Comparison of ENCODE assay signal across 21 cellular contexts in the genomic region with DNA sequence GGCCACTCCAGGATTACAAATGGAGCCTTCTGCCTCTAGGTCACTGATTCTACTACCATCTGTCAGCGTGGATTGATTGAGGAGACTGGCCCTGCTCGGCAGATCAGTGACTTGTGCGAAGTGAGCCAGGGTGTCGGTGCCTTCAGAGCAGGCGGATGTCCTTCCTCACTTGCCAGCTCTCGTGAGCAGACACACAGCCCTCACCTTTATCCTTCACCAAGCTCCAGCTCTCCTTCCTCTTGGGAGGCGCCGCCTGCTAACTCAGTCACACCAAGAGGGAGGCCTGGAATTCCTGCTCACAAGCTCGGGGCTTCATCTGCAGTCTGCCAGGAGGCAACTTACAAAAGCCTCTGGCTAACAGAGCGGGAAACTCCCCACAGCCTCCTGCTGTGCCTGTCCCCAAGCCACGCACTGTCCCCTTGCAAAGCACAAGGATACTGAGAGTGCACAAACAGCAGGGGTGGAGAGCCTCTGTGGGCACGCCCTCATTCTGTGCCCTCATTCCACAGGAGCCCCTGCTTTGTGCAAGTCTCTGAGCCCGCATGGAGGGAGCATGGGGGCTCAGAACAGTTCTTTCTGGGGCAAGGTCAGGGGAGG. TPM values are rescaled to one million over a fixed set of nuclear protein-coding genes. Genes with fewer than 3 reads are reported as not detected.
DNase-seq lines count a peak whose midpoint lies in the region; ATAC-seq, FAIRE-seq and TF ChIP-seq lines count a peak whose summit lies in the region.
"Had no signal": no experiment of that assay in that cellular context is flagged by ENCODE, and none has a peak within 500 bp of the region (broad histone marks: within the 10 kb centered on the region; RNA-seq: fewer than 3 reads in every experiment).

No MANE protein-coding gene starts in this region.

- no peak overlapping the region for H3K27ac ChIP-seq in kidney (ENCODE audit: low read depth in 2 of 2, low read length in 2 of 2)
- no peak overlapping the region for H3K27ac ChIP-seq in spleen
- H3K27ac ChIP-seq: esophagus muscularis mucosa, heart left ventricle, uterus had no signal

- no peak overlapping the region for H3K27ac Mint-ChIP-seq in effector memory CD8-positive, alpha-beta T cell
- H3K27ac Mint-ChIP-seq: activated T-helper 1 cell treated with anti-CD3 and anti-CD28 coated beads, Interleukin-12 subunit alpha, Interleukin-12 subunit beta, Interleukin-2, Interleukin-4 antibody, amounts not matched to agents 30 ng/mL and 10 ng/mL and 1 ng/mL, durations not matched to agents 14 hours and 24 hours and 36 hours; stimulated activated memory B cell treated with anti-CD40 and anti-IgM and Interleukin-4, amounts not matched to agents 10 μg/mL and 1 μg/mL and 100 μg/mL, for 72 hours had no signal

- H3K9me3 ChIP-seq in kidney (ENCODE audit: control insufficient read depth in 1 of 2, low read length in 2 of 2) (no peaks in the 10 kb centered on the region), spleen (no peaks in the 10 kb centered on the region)
- H3K9me3 ChIP-seq: esophagus muscularis mucosa, heart left ventricle, uterus had no signal

- no peaks in the 10 kb centered on the region for H3K27me3 ChIP-seq in spleen (replicated peaks in 1 of 7)
- H3K27me3 ChIP-seq: esophagus muscularis mucosa, heart left ventricle, uterus had no signal

- ATAC-seq in effector memory CD8-positive, alpha-beta T cell (replicated peaks), result no peak
- ATAC-seq in GM21723 (IDR thresholded peaks at IDR 0.05; ENCODE audit: unreplicated experiment), result no peak
- no peak for ATAC-seq in GM21576 (IDR thresholded peaks at IDR 0.05; ENCODE audit: unreplicated experiment)
- ATAC-seq: heart left ventricle; left cardiac atrium; right cardiac atrium; stimulated activated memory B cell treated with anti-CD40 and anti-IgM and Interleukin-4, amounts not matched to agents 10 μg/mL and 1 μg/mL and 100 μg/mL, for 72 hours had no signal

- TF ChIP-seq CTCF in kidney (IDR thresholded peaks at IDR 0.05; ENCODE audit: borderline replicate concordance, extremely low read depth, insufficient read depth), result no peak
- TF ChIP-seq CTCF in spleen (IDR thresholded peaks at IDR 0.05 in 8 of 11, conservative IDR thresholded peaks at IDR 0.05 in 3 of 11), result no peak

- intact Hi-C loops in kidney (cut with DNase I), result no loop called here
- intact Hi-C loops in spleen (cut with DNase I; ENCODE audit: low total_unique reads), result no loop called here

- H3K9ac ChIP-seq in kidney (ENCODE audit: low read length in 2 of 2), result no peak overlapping the region

- FAIRE-seq in kidney (lab: Jason Lieb, UNC), result no peak
- FAIRE-seq: A204.1 had no signal

- H3K36me3 Mint-ChIP-seq in effector memory CD8-positive, alpha-beta T cell (ENCODE audit: insufficient read depth), result peaks cover 4% of the 10 kb centered on the region
- H3K36me3 Mint-ChIP-seq: naive B cell; stimulated activated memory B cell treated with anti-CD40 and anti-IgM and Interleukin-4, amounts not matched to agents 10 μg/mL and 1 μg/mL and 100 μg/mL, for 72 hours had no signal

- WGBS in spleen, 5 donors, result 83 to 87% (median 84%) methylated on average over 13 of the region's 13 CpGs

- peak; percentile 78 for DNase-seq in NCI-H2171 treated with DMSO at 0.1 percent for 48 hours (lab: John Stamatoyannopoulos, UW)
- no peak for DNase-seq in NCI-H2171 (lab: John Stamatoyannopoulos, UW)
- DNase-seq in NCI-H82 (lab: John Stamatoyannopoulos, UW), result peak; percentile 93
- peak; percentile 48 for DNase-seq in kidney
- DNase-seq in spleen, result peak; percentile 64
- DNase-seq in effector memory CD8-positive, alpha-beta T cell, result no peak
- DNase-seq: amniotic stem cell; cortex of kidney; heart left ventricle; left cardiac atrium; naive B cell; NCI-H774; right cardiac atrium; stimulated activated CD4-positive, alpha-beta T cell treated with anti-CD3 and anti-CD28 coated beads, Interleukin-4, amount 100 ng/mL, for 24 hours; uterus had no signal

- no peaks in the 10 kb centered on the region for H3K9me3 Mint-ChIP-seq in effector memory CD8-positive, alpha-beta T cell
- H3K9me3 Mint-ChIP-seq: activated T-helper 1 cell treated with anti-CD3 and anti-CD28 coated beads, Interleukin-12 subunit alpha, Interleukin-12 subunit beta, Interleukin-2, Interleukin-4 antibody, amounts not matched to agents 30 ng/mL and 10 ng/mL and 1 ng/mL, durations not matched to agents 14 hours and 24 hours and 36 hours; naive B cell; stimulated activated memory B cell treated with anti-CD40 and anti-IgM and Interleukin-4, amounts not matched to agents 10 μg/mL and 1 μg/mL and 100 μg/mL, for 72 hours had no signal

- TF ChIP-seq POLR2A in spleen (IDR thresholded peaks at IDR 0.05), result no peak

- no peaks in the 10 kb centered on the region for H3K27me3 Mint-ChIP-seq in effector memory CD8-positive, alpha-beta T cell
- H3K27me3 Mint-ChIP-seq: stimulated activated memory B cell treated with anti-CD40 and anti-IgM and Interleukin-4, amounts not matched to agents 10 μg/mL and 1 μg/mL and 100 μg/mL, for 72 hours had no signal

- H3K36me3 ChIP-seq in kidney (ENCODE audit: control insufficient read depth in 1 of 2, insufficient read depth in 2 of 2, low read length in 2 of 2) (no peaks in the 10 kb centered on the region), spleen (no peaks in the 10 kb centered on the region)
- H3K36me3 ChIP-seq: esophagus muscularis mucosa, heart left ventricle, uterus had no signal

- H3K4me3 ChIP-seq in kidney (ENCODE audit: low read length in 2 of 2) (no peak overlapping the region), spleen (no peak overlapping the region)
- H3K4me3 ChIP-seq: esophagus muscularis mucosa, heart left ventricle, uterus had no signal

- no peak overlapping the region for H3K4me3 Mint-ChIP-seq in effector memory CD8-positive, alpha-beta T cell
- H3K4me3 Mint-ChIP-seq: activated T-helper 1 cell treated with anti-CD3 and anti-CD28 coated beads, Interleukin-12 subunit alpha, Interleukin-12 subunit beta, Interleukin-2, Interleukin-4 antibody, amounts not matched to agents 30 ng/mL and 10 ng/mL and 1 ng/mL, durations not matched to agents 14 hours and 24 hours and 36 hours; stimulated activated memory B cell treated with anti-CD40 and anti-IgM and Interleukin-4, amounts not matched to agents 10 μg/mL and 1 μg/mL and 100 μg/mL, for 72 hours had no signal

- peaks cover 4 to 5% of the 10 kb centered on the region in 2 donors for H3K4me1 Mint-ChIP-seq in effector memory CD8-positive, alpha-beta T cell (ENCODE audit: low read depth in 2 of 2)

- H3K4me1 ChIP-seq in kidney (ENCODE audit: control insufficient read depth in 1 of 2, insufficient read depth in 1 of 2, low read depth in 1 of 2, low read length in 2 of 2) (no peaks in the 10 kb centered on the region), spleen (peaks cover 2 to 43% (median 20%) of the 10 kb centered on the region in 6 donors)
- H3K4me1 ChIP-seq: uterus had no signal

RNA-seq across cellular contexts. Expression of gene TCF20, which starts 3.5 kb away (rescaled TPM):
- total RNA-seq in kidney (63.6 TPM), spleen (10 to 100 TPM; 38.5 to 54.1 (median 45.6) TPM)
- polyA plus RNA-seq in kidney (ENCODE audit: insufficient read depth, low read depth, low replicate concordance) (6.1 TPM), spleen (10 to 100 TPM in 1 of 3 donors, 1 to 10 TPM in 2; 4.4 to 10.5 (median 4.9) TPM)

Comparison
In these comparisons a context has a peak if more than half of its experiments do, and no peak if none do; other contexts are left out.
1. DNase-seq: peak in NCI-H2171 treated with DMSO at 0.1 percent for 48 hours (single experiment), NCI-H82 (single experiment), kidney (single experiment) and spleen (single experiment); none in NCI-H2171 (single experiment) and effector memory CD8-positive, alpha-beta T cell (0 of 3).